ENCODE assay signal across 21 cellular contexts in the genomic region with DNA sequence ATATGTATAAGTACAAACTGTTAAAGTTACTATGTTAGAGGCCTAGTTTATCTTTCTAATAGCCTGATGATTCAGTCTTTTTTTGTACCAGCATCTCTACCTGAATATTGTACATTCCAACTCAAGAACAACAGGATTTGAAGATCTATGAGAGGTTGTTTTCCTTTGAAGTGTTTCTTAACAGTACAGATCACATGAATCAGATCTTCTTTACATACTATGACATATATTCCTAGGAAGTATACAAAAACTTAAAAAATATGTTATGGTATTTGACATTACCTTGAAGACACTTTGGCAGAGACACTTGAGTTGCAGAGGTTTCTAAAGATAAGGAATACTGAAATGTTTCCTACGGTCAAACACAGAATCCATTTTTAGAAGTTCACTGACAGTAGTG.
DNase-seq lines count a peak whose midpoint lies in the region; ATAC-seq and TF ChIP-seq lines count a peak whose summit lies in the region.
"Had no signal": no experiment of that assay in that cellular context is flagged by ENCODE, and none has a peak within 500 bp of the region (broad histone marks: within the 10 kb centered on the region; RNA-seq: fewer than 3 reads in every experiment).

No MANE protein-coding gene starts in this region.

- no peak overlapping the region for H2AK5ac ChIP-seq in trophoblast cell (ENCODE audit: low read length)

- H3K14ac ChIP-seq in trophoblast cell (ENCODE audit: low read length): no peak overlapping the region

- H3K9me2 ChIP-seq in GM23248 (ENCODE audit: insufficient read depth): no peaks in the 10 kb centered on the region

- peaks cover 29% of the 10 kb centered on the region for H3K4me1 ChIP-seq in GM23248 (ENCODE audit: insufficient read depth)
- H3K4me1 ChIP-seq in trophoblast cell (ENCODE audit: control insufficient read depth in 1 of 2, insufficient read depth in 2 of 2, low read length in 2 of 2): no peaks in the 10 kb centered on the region
- H3K4me1 ChIP-seq: BE2C, Caco-2 had no signal

- H3K4me3 Mint-ChIP-seq in mesothelial cell of epicardium: no peak overlapping the region
- H3K4me3 Mint-ChIP-seq: CD4-positive, CD25-positive, alpha-beta regulatory T cell; HFFc6; IgD-negative memory B cell had no signal

- no peak overlapping the region for H4K91ac ChIP-seq in trophoblast cell (ENCODE audit: low read depth, low read length)

- no peaks in the 10 kb centered on the region for H3K79me2 ChIP-seq in GM23248 (ENCODE audit: insufficient read depth)
- no peaks in the 10 kb centered on the region for H3K79me2 ChIP-seq in trophoblast cell (ENCODE audit: control insufficient read depth, insufficient read depth, low read length, poor library complexity)

- H4K12ac ChIP-seq in trophoblast cell (ENCODE audit: low read depth, low read length): no peak overlapping the region

- no peaks in the 10 kb centered on the region for H3K79me1 ChIP-seq in trophoblast cell (ENCODE audit: low read length)

- H3K27ac ChIP-seq in GM23248: no peak overlapping the region
- peak overlapping the region; percentile 82 for H3K27ac ChIP-seq in SK-N-MC
- no peak overlapping the region for H3K27ac ChIP-seq in trophoblast cell (ENCODE audit: low read depth, low read length)
- H3K27ac ChIP-seq: HL-60 had no signal

- H4K8ac ChIP-seq in trophoblast cell (ENCODE audit: low read depth, low read length): no peak overlapping the region

- H3K23ac ChIP-seq in trophoblast cell (ENCODE audit: low read length): no peak overlapping the region

- no peaks in the 10 kb centered on the region for H3K36me3 ChIP-seq in GM23248 (ENCODE audit: low read depth)
- no peaks in the 10 kb centered on the region for H3K36me3 ChIP-seq in SK-N-MC (ENCODE audit: insufficient read depth, low read length)
- no peaks in the 10 kb centered on the region for H3K36me3 ChIP-seq in trophoblast cell (ENCODE audit: control insufficient read depth in 1 of 2, insufficient read depth in 2 of 2, low read length in 2 of 2)
- H3K36me3 ChIP-seq: BE2C had no signal

- peaks cover 17% of the 10 kb centered on the region for H3K9me3 Mint-ChIP-seq in mesothelial cell of epicardium
- H3K9me3 Mint-ChIP-seq: HFFc6 had no signal

- WGBS in GM23248 (ENCODE audit: low coverage in 1 of 2, low lambda C conversion rate in 2 of 2, missing lambda C conversion rate in 2 of 2), 2 experiments: 46 to 57% methylated on average over 1 of the region's 1 CpG
- WGBS in trophoblast cell (ENCODE audit: extremely low coverage, insufficient coverage, insufficient read length): no CpG with 5 or more reads among the region's 1 CpG

- no peak for TF ChIP-seq CTCF in mesothelial cell of epicardium (IDR thresholded peaks at IDR 0.05; ENCODE audit: unreplicated experiment)

- peak overlapping the region; percentile 32 for H2AFZ ChIP-seq in GM23248
- no peak overlapping the region for H2AFZ ChIP-seq in trophoblast cell (ENCODE audit: insufficient read depth, low read length, poor library complexity)

- peaks cover 14% of the 10 kb centered on the region; the same call in 1 of the 2 replicates for H3F3A ChIP-seq in GM23248 (ENCODE audit: insufficient read depth)

- DNase-seq in GM23248 (no peak), SK-N-MC (ENCODE audit: low read depth, low spot score) (no peak), mesothelial cell of epicardium (ENCODE audit: low spot score in 2 of 2, unreplicated experiment in 2 of 2) (no peak), trophoblast cell (peak; percentile 55 to 91), ecto neural progenitor cell (ENCODE audit: low spot score) (no peak)
- DNase-seq: ACHN; BE2C; C1 segment of cervical spinal cord; Caco-2; CD4-positive, CD25-positive, alpha-beta regulatory T cell; DMS79 treated with DMSO at 0.1 percent for 48 hours; GF-D8; GOT3; H7; HFFc6; KBM-7 had no signal

- H3K9me3 ChIP-seq in GM23248 (ENCODE audit: low read depth): no peaks in the 10 kb centered on the region
- H3K9me3 ChIP-seq in SK-N-MC (ENCODE audit: low read depth, low read length): no peaks in the 10 kb centered on the region
- no peaks in the 10 kb centered on the region for H3K9me3 ChIP-seq in trophoblast cell (ENCODE audit: insufficient read depth, low read depth, low read length)
- H3K9me3 ChIP-seq: BE2C, Caco-2 had no signal

- H3K9ac ChIP-seq in GM23248 (no peak overlapping the region), SK-N-MC (ENCODE audit: insufficient read length) (peak overlapping the region; percentile 52), trophoblast cell (ENCODE audit: low read length) (no peak overlapping the region)

- no peaks in the 10 kb centered on the region for H4K20me1 ChIP-seq in GM23248 (ENCODE audit: insufficient read depth)

- H3K4ac ChIP-seq in trophoblast cell (ENCODE audit: low read depth, low read length): no peak overlapping the region

- H3K4me1 Mint-ChIP-seq in mesothelial cell of epicardium: peaks cover 12% of the 10 kb centered on the region
- H3K4me1 Mint-ChIP-seq: CD4-positive, CD25-positive, alpha-beta regulatory T cell; IgD-negative memory B cell had no signal

- H3K27me3 Mint-ChIP-seq in mesothelial cell of epicardium (ENCODE audit: low read depth): no peaks in the 10 kb centered on the region
- H3K27me3 Mint-ChIP-seq: CD4-positive, CD25-positive, alpha-beta regulatory T cell; IgD-negative memory B cell had no signal

- in situ Hi-C loops in GM23248 (cut with MboI): no loop called here

- H2BK120ac ChIP-seq in trophoblast cell (ENCODE audit: insufficient read depth, low read length, poor library complexity): no peak overlapping the region

- H3K4me2 ChIP-seq in GM23248 (ENCODE audit: unreplicated experiment) (peak overlapping the region; percentile 64), trophoblast cell (ENCODE audit: low read length) (no peak overlapping the region)

- H3K4me3 ChIP-seq in GM23248: no peak overlapping the region
- H3K4me3 ChIP-seq in SK-N-MC: 0 out of 2 replicates have a peak overlapping the region, but pooled peaks have one; percentile 1
- no peak overlapping the region for H3K4me3 ChIP-seq in trophoblast cell (ENCODE audit: low read depth, low read length)

- no peak overlapping the region for H2BK12ac ChIP-seq in trophoblast cell (ENCODE audit: low read length)

- ATAC-seq in GM21737 (IDR thresholded peaks at IDR 0.05; ENCODE audit: unreplicated experiment) (no peak), GM18502 (IDR thresholded peaks at IDR 0.05; ENCODE audit: poor library complexity, unreplicated experiment) (no peak)
- ATAC-seq: HCT116 had no signal

- H3K36me3 Mint-ChIP-seq in mesothelial cell of epicardium: no peaks in the 10 kb centered on the region
- H3K36me3 Mint-ChIP-seq: CD4-positive, CD25-positive, alpha-beta regulatory T cell; IgD-negative memory B cell had no signal

- no peak overlapping the region for H2BK5ac ChIP-seq in trophoblast cell (ENCODE audit: low read depth, low read length, poor library complexity)

- H3K18ac ChIP-seq in trophoblast cell (ENCODE audit: low read length): no peak overlapping the region

- H3K27ac Mint-ChIP-seq in mesothelial cell of epicardium: peak overlapping the region; percentile 45
- H3K27ac Mint-ChIP-seq: CD4-positive, CD25-positive, alpha-beta regulatory T cell; HFFc6; IgD-negative memory B cell had no signal

- H3K27me3 ChIP-seq in GM23248 (replicated peaks; ENCODE audit: insufficient read depth): no peaks in the 10 kb centered on the region
- no peaks in the 10 kb centered on the region for H3K27me3 ChIP-seq in trophoblast cell (ENCODE audit: insufficient read depth, low read length)
- H3K27me3 ChIP-seq: BE2C had no signal

Comparison
In these comparisons a context has a peak if more than half of its experiments do, and no peak if none do; other contexts are left out.
1. DNase-seq: peak in trophoblast cell (2 of 2); none in GM23248 (single experiment), SK-N-MC (single experiment), mesothelial cell of epicardium (0 of 2) and ecto neural progenitor cell (single experiment).